Comparison of ENCODE assay signal across 12 cellular contexts in the genomic region with DNA sequence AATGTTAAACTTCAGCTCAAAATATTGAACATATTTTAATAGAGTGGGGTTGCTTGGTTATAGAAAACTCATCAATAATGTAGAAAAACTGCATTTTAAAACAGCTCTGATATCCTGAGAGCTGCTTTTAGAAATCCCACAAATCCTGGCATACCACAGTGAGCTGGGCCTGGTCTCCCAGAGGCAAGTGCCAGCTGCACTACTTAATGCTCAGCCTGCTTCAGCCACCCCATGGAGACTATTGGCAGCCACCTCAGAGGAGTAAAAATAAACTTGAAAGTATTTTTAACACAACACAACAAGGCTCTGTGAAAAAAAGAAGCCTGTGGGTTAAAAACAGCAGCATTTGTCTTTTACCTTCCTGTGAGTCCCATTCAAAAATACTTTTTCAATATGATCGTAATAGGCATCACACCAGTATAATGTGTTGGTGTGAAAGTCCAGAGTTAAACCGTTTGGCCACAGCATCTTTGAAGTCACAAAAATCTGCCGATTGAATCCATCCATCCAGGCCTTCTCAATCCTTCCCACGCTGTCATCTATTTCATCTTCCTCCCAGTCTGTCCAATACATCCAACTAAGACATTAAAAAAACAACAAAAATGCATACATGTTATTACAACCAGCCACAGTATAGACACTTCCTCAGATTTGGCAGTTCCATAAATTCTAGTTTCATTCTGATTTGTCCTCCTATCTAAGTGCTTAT.
DNase-seq lines count a peak whose midpoint lies in the region; ATAC-seq, FAIRE-seq and TF ChIP-seq lines count a peak whose summit lies in the region.
"Had no signal": no experiment of that assay in that cellular context is flagged by ENCODE, and none has a peak within 500 bp of the region (broad histone marks: within the 10 kb centered on the region; RNA-seq: fewer than 3 reads in every experiment).

No MANE protein-coding gene starts in this region.

- peaks cover 39% of the 10 kb centered on the region for H3K4me1 Mint-ChIP-seq in osteocyte (ENCODE audit: unreplicated experiment)
- no peaks in the 10 kb centered on the region for H3K4me1 Mint-ChIP-seq in stimulated activated memory B cell treated with anti-CD40 and anti-IgM and Interleukin-4, amounts not matched to agents 10 μg/mL and 1 μg/mL and 100 μg/mL, for 72 hours

- H3K27me3 Mint-ChIP-seq in osteocyte (ENCODE audit: unreplicated experiment): no peaks in the 10 kb centered on the region
- no peaks in the 10 kb centered on the region for H3K27me3 Mint-ChIP-seq in stimulated activated memory B cell treated with anti-CD40 and anti-IgM and Interleukin-4, amounts not matched to agents 10 μg/mL and 1 μg/mL and 100 μg/mL, for 72 hours
- H3K27me3 Mint-ChIP-seq: stimulated activated naive CD8-positive, alpha-beta T cell treated with anti-CD3 and anti-CD28 coated beads, Interleukin-15, Interleukin-2, amounts not matched to agents 100 ng/mL and 50 ng/mL, for 24 hours had no signal

- no peak for FAIRE-seq in kidney (lab: Jason Lieb, UNC)
- FAIRE-seq: endothelial cell of umbilical vein had no signal

- H3K36me3 ChIP-seq in cardiac muscle cell (no peaks in the 10 kb centered on the region), kidney (ENCODE audit: control insufficient read depth in 1 of 2, insufficient read depth in 2 of 2, low read length in 2 of 2) (no peaks in the 10 kb centered on the region)

- no peaks in the 10 kb centered on the region for H3K36me3 Mint-ChIP-seq in osteocyte (ENCODE audit: unreplicated experiment)
- no peaks in the 10 kb centered on the region for H3K36me3 Mint-ChIP-seq in stimulated activated memory B cell treated with anti-CD40 and anti-IgM and Interleukin-4, amounts not matched to agents 10 μg/mL and 1 μg/mL and 100 μg/mL, for 72 hours

- no peak overlapping the region for H3K9ac ChIP-seq in kidney (ENCODE audit: low read length in 2 of 2)

- H3K9me3 Mint-ChIP-seq in osteocyte (ENCODE audit: unreplicated experiment): peaks cover 5% of the 10 kb centered on the region
- no peaks in the 10 kb centered on the region for H3K9me3 Mint-ChIP-seq in stimulated activated memory B cell treated with anti-CD40 and anti-IgM and Interleukin-4, amounts not matched to agents 10 μg/mL and 1 μg/mL and 100 μg/mL, for 72 hours
- H3K9me3 Mint-ChIP-seq: stimulated activated naive CD8-positive, alpha-beta T cell treated with anti-CD3 and anti-CD28 coated beads, Interleukin-15, Interleukin-2, amounts not matched to agents 100 ng/mL and 50 ng/mL, for 24 hours had no signal

- H3K4me3 ChIP-seq in cardiac muscle cell: no peak overlapping the region
- no peak overlapping the region for H3K4me3 ChIP-seq in kidney (ENCODE audit: low read length in 2 of 2)

- no peak overlapping the region for H3K4me3 Mint-ChIP-seq in osteocyte (ENCODE audit: unreplicated experiment)
- H3K4me3 Mint-ChIP-seq in stimulated activated memory B cell treated with anti-CD40 and anti-IgM and Interleukin-4, amounts not matched to agents 10 μg/mL and 1 μg/mL and 100 μg/mL, for 72 hours: no peak overlapping the region
- H3K4me3 Mint-ChIP-seq: stimulated activated naive CD8-positive, alpha-beta T cell treated with anti-CD3 and anti-CD28 coated beads, Interleukin-15, Interleukin-2, amounts not matched to agents 100 ng/mL and 50 ng/mL, for 24 hours had no signal

- TF ChIP-seq CTCF in cardiac muscle cell (IDR thresholded peaks at IDR 0.05; ENCODE audit: low read depth, low read length) (no peak), osteocyte (IDR thresholded peaks at IDR 0.05) (peak; percentile 28), kidney (IDR thresholded peaks at IDR 0.05; ENCODE audit: borderline replicate concordance, extremely low read depth, insufficient read depth) (no peak)

- H3K4me1 ChIP-seq in cardiac muscle cell (ENCODE audit: low read depth): peaks cover 13% of the 10 kb centered on the region
- H3K4me1 ChIP-seq in kidney (ENCODE audit: control insufficient read depth in 1 of 2, insufficient read depth in 1 of 2, low read depth in 1 of 2, low read length in 2 of 2): no peaks in the 10 kb centered on the region

- ATAC-seq in GM18868 (IDR thresholded peaks at IDR 0.05; ENCODE audit: unreplicated experiment) (peak; percentile 40), HG03378 (IDR thresholded peaks at IDR 0.05; ENCODE audit: unreplicated experiment) (no peak)
- ATAC-seq in stimulated activated memory B cell treated with anti-CD40 and anti-IgM and Interleukin-4, amounts not matched to agents 10 μg/mL and 1 μg/mL and 100 μg/mL, for 72 hours: no peak

- H3K27ac ChIP-seq in cardiac muscle cell (peak overlapping the region; percentile 54), kidney (ENCODE audit: low read depth in 2 of 2, low read length in 2 of 2) (no peak overlapping the region)

- H3K9me3 ChIP-seq in cardiac muscle cell (ENCODE audit: low read depth): no peaks in the 10 kb centered on the region
- H3K9me3 ChIP-seq in kidney (ENCODE audit: control insufficient read depth in 1 of 2, low read length in 2 of 2): no peaks in the 10 kb centered on the region

- H3K27me3 ChIP-seq in cardiac muscle cell: no peaks in the 10 kb centered on the region

- H3K27ac Mint-ChIP-seq in osteocyte (ENCODE audit: unreplicated experiment): peak overlapping the region; percentile 78
- no peak overlapping the region for H3K27ac Mint-ChIP-seq in stimulated activated memory B cell treated with anti-CD40 and anti-IgM and Interleukin-4, amounts not matched to agents 10 μg/mL and 1 μg/mL and 100 μg/mL, for 72 hours
- H3K27ac Mint-ChIP-seq: stimulated activated naive CD8-positive, alpha-beta T cell treated with anti-CD3 and anti-CD28 coated beads, Interleukin-15, Interleukin-2, amounts not matched to agents 100 ng/mL and 50 ng/mL, for 24 hours had no signal

- intact Hi-C loops in kidney (cut with DNase I): no loop called here

- DNase-seq in amygdala (lab: John Stamatoyannopoulos, UW): peak in 45 of 56 donors; percentile 5 to 75 (median 32)
- DNase-seq in cardiac muscle cell (ENCODE audit: low read depth in 1 of 2, low spot score in 1 of 2): peak in 1 of 2 donors; percentile 63
- no peak for DNase-seq in osteocyte (ENCODE audit: extremely low spot score, unreplicated experiment)
- DNase-seq in kidney: no peak
- no peak for DNase-seq in NCI-H146 treated with DMSO at 0.1 percent for 48 hours (lab: John Stamatoyannopoulos, UW; ENCODE audit: unreplicated experiment)
- DNase-seq: stimulated activated CD4-positive, alpha-beta T cell treated with anti-CD3 and anti-CD28 coated beads, Interleukin-1b, Interleukin-23, amount 100 ng/mL, for 48 hours; T-helper 2 cell had no signal

Comparison
In these comparisons a context has a peak if more than half of its experiments do, and no peak if none do; other contexts are left out.
1. DNase-seq: peak in amygdala (45 of 56); none in osteocyte (single experiment), kidney (single experiment) and NCI-H146 treated with DMSO at 0.1 percent for 48 hours (single experiment).